In the genomic region with DNA sequence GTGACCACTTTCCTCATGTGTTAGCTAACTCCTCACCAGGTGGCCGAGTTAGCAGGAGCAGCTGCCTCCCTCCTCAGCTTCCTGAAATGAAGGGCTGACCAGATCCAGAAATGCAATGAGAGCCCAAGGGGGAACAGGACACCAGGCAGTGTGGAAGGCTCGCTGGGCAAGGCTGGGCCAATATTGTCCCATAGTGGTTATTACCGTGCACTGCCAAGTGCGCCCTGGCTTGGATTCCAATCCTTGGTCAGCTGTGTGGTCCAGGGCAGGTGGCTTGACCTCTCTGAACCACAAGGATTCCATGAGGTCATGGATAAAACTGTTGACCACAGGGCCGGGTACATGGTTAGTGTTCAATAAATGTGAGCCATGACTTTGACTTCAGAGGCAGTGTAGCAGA, we compare ENCODE assay signal across 19 cellular contexts. TPM values are rescaled to one million over a fixed set of nuclear protein-coding genes. Genes with fewer than 3 reads are reported as not detected.
DNase-seq lines count a peak whose midpoint lies in the region; ATAC-seq, FAIRE-seq and TF ChIP-seq lines count a peak whose summit lies in the region.
"Had no signal": no experiment of that assay in that cellular context is flagged by ENCODE, and none has a peak within 500 bp of the region (broad histone marks: within the 10 kb centered on the region; RNA-seq: fewer than 3 reads in every experiment).

No MANE protein-coding gene starts in this region.

- H3K27ac ChIP-seq in A549, result no peak overlapping the region
- H3K27ac ChIP-seq in ascending aorta, result peak overlapping the region; percentile 96 to 97
- H3K27ac ChIP-seq in muscle layer of colon (ENCODE audit: low read depth, low read length), result peak overlapping the region; percentile 40
- H3K27ac ChIP-seq in skeletal muscle tissue (ENCODE audit: low read depth, low read length), result peak overlapping the region; percentile 97

- intact Hi-C loops in ascending aorta (cut with DNase I), result loop anchor here (5.0 to 10.0 kb wide), 3 partner anchors 798 to 1113 kb away; a partner anchor contains a TSS

- H3K9me3 ChIP-seq in A549 (no peaks in the 10 kb centered on the region), ascending aorta (no peaks in the 10 kb centered on the region), muscle layer of colon (ENCODE audit: low read length) (no peaks in the 10 kb centered on the region), skeletal muscle tissue (ENCODE audit: control insufficient read depth in 3 of 3, low read length in 3 of 3) (no peaks in the 10 kb centered on the region)

- 45% methylated on average over 5 of the region's 5 CpGs for WGBS in A549 (ENCODE audit: missing lambda C conversion rate)

- no peaks in the 10 kb centered on the region for H3K4me1 Mint-ChIP-seq in T-helper 2 cell treated with Interferon-gamma antibody and Interleukin-4, amounts not matched to agents 5 μg/mL and 100 μg/mL, for 36 hours (ENCODE audit: low read depth)
- H3K4me1 Mint-ChIP-seq: CD4-positive, CD25-positive, alpha-beta regulatory T cell had no signal

- H3K36me3 Mint-ChIP-seq in T-helper 2 cell treated with Interferon-gamma antibody and Interleukin-4, amounts not matched to agents 5 μg/mL and 100 μg/mL, for 36 hours (ENCODE audit: low read depth), result no peaks in the 10 kb centered on the region
- H3K36me3 Mint-ChIP-seq: CD4-positive, CD25-positive, alpha-beta regulatory T cell had no signal

- H3K36me3 ChIP-seq in ascending aorta (no peaks in the 10 kb centered on the region), muscle layer of colon (ENCODE audit: insufficient read depth, low read length) (no peaks in the 10 kb centered on the region), skeletal muscle tissue (ENCODE audit: control insufficient read depth in 3 of 3, insufficient read depth in 3 of 3, low read length in 3 of 3) (peaks cover 0 to 7% (median 3%) of the 10 kb centered on the region in 3 donors)

- H3K4me1 ChIP-seq in A549 (peaks cover 32% of the 10 kb centered on the region), ascending aorta (peaks cover 4 to 25% of the 10 kb centered on the region in 2 donors), muscle layer of colon (ENCODE audit: insufficient read depth, low read length) (peaks cover 19% of the 10 kb centered on the region), skeletal muscle tissue (ENCODE audit: control insufficient read depth in 3 of 3, insufficient read depth in 3 of 3, low read length in 3 of 3) (peaks cover 25 to 32% (median 26%) of the 10 kb centered on the region in 3 donors)

- H3K27me3 Mint-ChIP-seq in T-helper 2 cell treated with Interferon-gamma antibody and Interleukin-4, amounts not matched to agents 5 μg/mL and 100 μg/mL, for 36 hours (ENCODE audit: low read depth), result peaks cover 3% of the 10 kb centered on the region
- H3K27me3 Mint-ChIP-seq: CD4-positive, CD25-positive, alpha-beta regulatory T cell had no signal

- CTCF ChIA-PET in A549 (lab: Yijun Ruan, JAX), result no interaction called here

- POLR2A ChIA-PET in A549 (lab: Yijun Ruan, JAX), result no interaction called here

- DNase-seq in A549 (ENCODE audit: low read depth in 1 of 2, low spot score in 1 of 2), result no peak
- DNase-seq in ascending aorta (ENCODE audit: low spot score in 2 of 2), result no peak
- DNase-seq in NCI-H2227 (lab: John Stamatoyannopoulos, UW; ENCODE audit: unreplicated experiment), result no peak
- no peak for DNase-seq in T-helper 2 cell treated with Interferon-gamma antibody and Interleukin-4, amounts not matched to agents 5 μg/mL and 100 μg/mL, for 36 hours (ENCODE audit: low spot score)
- no peak for DNase-seq in AML-193 (lab: John Stamatoyannopoulos, UW)
- DNase-seq: CD4-positive, CD25-positive, alpha-beta regulatory T cell; DMS79; HCEC 1CT; NCI-H1048; NCI-H1694; NCI-H2107; NCI-H345; NCI-H526 treated with DMSO at 0.1 percent for 48 hours; NK-92 treated with Interleukin-12 subunit alpha and Interleukin-12 subunit beta, amount 100 ng/mL, for 24 hours; OCI-M1 had no signal

- H3K27me3 ChIP-seq in ascending aorta, result no peaks in the 10 kb centered on the region
- no peaks in the 10 kb centered on the region for H3K27me3 ChIP-seq in muscle layer of colon (ENCODE audit: control insufficient read depth in 1 of 2, insufficient read depth in 2 of 2, low read length in 2 of 2)
- H3K27me3 ChIP-seq in skeletal muscle tissue (ENCODE audit: control insufficient read depth in 3 of 3, insufficient read depth in 3 of 3, low read length in 3 of 3), result no peaks in the 10 kb centered on the region

- H3K4me3 ChIP-seq in A549 (no peak overlapping the region), ascending aorta (peak overlapping the region in 1 of 2 donors; percentile 38), muscle layer of colon (ENCODE audit: low read depth in 1 of 2, low read length in 2 of 2) (no peak overlapping the region), skeletal muscle tissue (ENCODE audit: low read length in 3 of 3) (no peak overlapping the region)
- H3K4me3 ChIP-seq: GM12878 had no signal

- ATAC-seq in A549, result no peak
- ATAC-seq: GM12878 had no signal

- no peak for TF ChIP-seq CTCF in A549 (IDR thresholded peaks at IDR 0.05)
- TF ChIP-seq CTCF in ascending aorta (IDR thresholded peaks at IDR 0.05), result no peak

- no peak for FAIRE-seq in A549 (lab: Jason Lieb, UNC)
- FAIRE-seq: GM12878 had no signal

- no peak overlapping the region for H3K4me2 ChIP-seq in A549

- H3K4me3 Mint-ChIP-seq in T-helper 2 cell treated with Interferon-gamma antibody and Interleukin-4, amounts not matched to agents 5 μg/mL and 100 μg/mL, for 36 hours, result no peak overlapping the region
- H3K4me3 Mint-ChIP-seq: CD4-positive, CD25-positive, alpha-beta regulatory T cell had no signal

- no peaks in the 10 kb centered on the region for H3K9me3 Mint-ChIP-seq in T-helper 2 cell treated with Interferon-gamma antibody and Interleukin-4, amounts not matched to agents 5 μg/mL and 100 μg/mL, for 36 hours
- H3K9me3 Mint-ChIP-seq: CD4-positive, CD25-positive, alpha-beta regulatory T cell had no signal

- TF ChIP-seq EP300 in A549 (IDR thresholded peaks at IDR 0.05), result no peak

- no peak for TF ChIP-seq POLR2A in A549 (IDR thresholded peaks at IDR 0.05; ENCODE audit: low read length)

- H3K9ac ChIP-seq in muscle layer of colon (ENCODE audit: low read length) (no peak overlapping the region), skeletal muscle tissue (ENCODE audit: low read depth in 1 of 3, low read length in 3 of 3) (peak overlapping the region in 1 of 3 donors; percentile 92)

- no peak for TF ChIP-seq RAD21 in A549 (conservative IDR thresholded peaks at IDR 0.05 in 1 of 2, IDR thresholded peaks at IDR 0.05 in 1 of 2)

- H3K27ac Mint-ChIP-seq in T-helper 2 cell treated with Interferon-gamma antibody and Interleukin-4, amounts not matched to agents 5 μg/mL and 100 μg/mL, for 36 hours, result no peak overlapping the region
- H3K27ac Mint-ChIP-seq: CD4-positive, CD25-positive, alpha-beta regulatory T cell had no signal

TF ChIP-seq in A549, 52 proteins besides CTCF, POLR2A, EP300 and RAD21:
- no peak for TF ChIP-seq NR3C1 (IDR thresholded peaks at IDR 0.05)
- peak; percentile 41 for TF ChIP-seq ZFP36 (IDR thresholded peaks at IDR 0.05; ENCODE audit: borderline replicate concordance, partially characterized antibody)

RNA-seq across cellular contexts. Expression of a gene that starts 3.6 kb away (rescaled TPM):
- 7.2 and 7.8 TPM in 2 replicates for polyA plus RNA-seq in A549 (2011; rRNA removed)
- polyA plus RNA-seq in A549 (2012; cell fraction: cytosol; rRNA removed), result 4.8 and 6.5 TPM in 2 replicates
- 5.4 and 7.7 TPM in 2 replicates for polyA plus RNA-seq in A549 (2012; cell fraction: nucleus; rRNA removed)
- polyA plus RNA-seq in A549 (2017; fragmentation: RNase III; extraction: RNeasy Plus Mini Kit Qiagen cat#74134 plus additional on column Dnase treatment), result 7.6 to 9.6 TPM (median 7.9 TPM) in 3 replicates
- polyA minus RNA-seq in A549 (2011; rRNA and poly(A)+ RNA removed), result 7.2 and 9.1 TPM in 2 replicates
- total RNA-seq in ascending aorta, result 129 TPM
- 94.5 TPM for total RNA-seq in skeletal muscle tissue
- total RNA-seq: CD4-positive, CD25-positive, alpha-beta regulatory T cell; G401 had no signal
- polyA plus RNA-seq: CD4-positive, CD25-positive, alpha-beta regulatory T cell; GM12878 had no signal

Comparison
In these comparisons a context has a peak if more than half of its experiments do, and no peak if none do; other contexts are left out.
1. H3K27ac ChIP-seq: peak in ascending aorta (2 of 2), muscle layer of colon (single experiment) and skeletal muscle tissue (single experiment); none in A549 (0 of 2).